Comparison of ENCODE assay signal across 14 cellular contexts in the genomic region with DNA sequence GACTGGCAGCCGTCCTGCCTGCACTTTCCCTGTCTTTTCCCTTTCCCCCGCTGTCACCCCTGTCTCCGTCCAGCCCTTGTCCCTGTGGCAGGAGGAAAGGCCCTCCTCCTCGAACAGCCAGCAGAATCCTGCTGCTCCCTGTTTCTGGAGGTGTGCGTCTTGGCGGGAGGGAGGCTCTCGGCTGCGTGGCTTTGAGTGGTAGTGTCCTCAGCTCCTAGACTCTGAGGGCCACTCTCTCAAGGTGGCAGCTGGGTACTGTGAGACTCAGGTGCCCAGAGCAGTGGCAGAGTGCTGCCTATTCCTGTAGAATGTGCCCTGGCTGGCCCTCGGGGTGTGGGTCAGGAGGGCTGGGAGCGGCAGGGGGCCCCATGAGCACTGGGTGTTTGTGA. TPM values are rescaled to one million over a fixed set of nuclear protein-coding genes. Genes with fewer than 3 reads are reported as not detected.
"Had no signal": no experiment of that assay in that cellular context is flagged by ENCODE, and none has a peak within 500 bp of the region (broad histone marks: within the 10 kb centered on the region; RNA-seq: fewer than 3 reads in every experiment).

No MANE protein-coding gene starts in this region.

- H3K9me3 Mint-ChIP-seq: activated CD8-positive, alpha-beta T cell treated with anti-CD3 and anti-CD28 coated beads for 36 hours; activated naive CD8-positive, alpha-beta T cell treated with anti-CD3 and anti-CD28 coated beads for 36 hours; natural killer cell treated with Interleukin-12 subunit alpha and Interleukin-12 subunit beta and Interleukin-15 and Interleukin-18, amount 100 ng/mL, for 72 hours had no signal

- H3K4me3 Mint-ChIP-seq: activated CD4-positive, alpha-beta T cell treated with anti-CD3 and anti-CD28 coated beads for 36 hours; activated CD8-positive, alpha-beta T cell treated with anti-CD3 and anti-CD28 coated beads for 36 hours; activated naive CD8-positive, alpha-beta T cell treated with anti-CD3 and anti-CD28 coated beads for 36 hours; natural killer cell treated with Interleukin-12 subunit alpha and Interleukin-12 subunit beta and Interleukin-15 and Interleukin-18, amount 100 ng/mL, for 72 hours had no signal

- H3K27ac ChIP-seq: gastroesophageal sphincter, left lung, right lobe of liver had no signal

- H3K27me3 Mint-ChIP-seq: activated CD4-positive, alpha-beta T cell treated with anti-CD3 and anti-CD28 coated beads for 36 hours; activated CD8-positive, alpha-beta T cell treated with anti-CD3 and anti-CD28 coated beads for 36 hours; activated naive CD8-positive, alpha-beta T cell treated with anti-CD3 and anti-CD28 coated beads for 36 hours; natural killer cell treated with Interleukin-12 subunit alpha and Interleukin-12 subunit beta and Interleukin-15 and Interleukin-18, amount 100 ng/mL, for 72 hours had no signal

- DNase-seq: activated CD4-positive, alpha-beta T cell treated with anti-CD3 and anti-CD28 coated beads for 36 hours; activated CD8-positive, alpha-beta memory T cell treated with anti-CD3 and anti-CD28 coated beads, Interleukin-2, amount 50 U/mL, for 4 hours; activated CD8-positive, alpha-beta T cell treated with anti-CD3 and anti-CD28 coated beads for 36 hours; activated naive CD8-positive, alpha-beta T cell treated with anti-CD3 and anti-CD28 coated beads for 36 hours; dermis blood vessel endothelial cell; mesenchymal stem cell; SK-N-SH; stimulated activated CD4-positive, alpha-beta T cell treated with anti-CD3 and anti-CD28 coated beads, Interleukin-1b, Interleukin-23, amount 100 ng/mL, for 48 hours; T-helper 1 cell had no signal

- H3K9me3 ChIP-seq: gastroesophageal sphincter, left lung, right lobe of liver, SK-N-SH had no signal

- ATAC-seq: activated CD4-positive, alpha-beta T cell treated with anti-CD3 and anti-CD28 coated beads for 36 hours; activated CD8-positive, alpha-beta T cell treated with anti-CD3 and anti-CD28 coated beads for 36 hours; gastroesophageal sphincter; left lung; natural killer cell treated with Interleukin-12 subunit alpha and Interleukin-12 subunit beta and Interleukin-15 and Interleukin-18, amount 100 ng/mL, for 72 hours; right lobe of liver had no signal

- H3K27me3 ChIP-seq: gastroesophageal sphincter, left lung, right lobe of liver had no signal

- H3K36me3 Mint-ChIP-seq: natural killer cell treated with Interleukin-12 subunit alpha and Interleukin-12 subunit beta and Interleukin-15 and Interleukin-18, amount 100 ng/mL, for 72 hours had no signal

- H3K4me3 ChIP-seq: gastroesophageal sphincter, left lung, right lobe of liver had no signal

- H3K27ac Mint-ChIP-seq: activated CD4-positive, alpha-beta T cell treated with anti-CD3 and anti-CD28 coated beads for 36 hours had no signal

- H3K4me1 ChIP-seq: gastroesophageal sphincter, left lung had no signal

RNA-seq across cellular contexts. Expression of a gene that starts 44.0 kb away (rescaled TPM):
- total RNA-seq: activated CD4-positive, alpha-beta T cell treated with anti-CD3 and anti-CD28 coated beads for 36 hours; activated CD8-positive, alpha-beta T cell treated with anti-CD3 and anti-CD28 coated beads for 36 hours; activated naive CD8-positive, alpha-beta T cell treated with anti-CD3 and anti-CD28 coated beads for 36 hours; epithelial cell of proximal tubule; gastroesophageal sphincter; right lobe of liver had no signal
